9 cellular contexts compared by ENCODE assay signal in the genomic region with DNA sequence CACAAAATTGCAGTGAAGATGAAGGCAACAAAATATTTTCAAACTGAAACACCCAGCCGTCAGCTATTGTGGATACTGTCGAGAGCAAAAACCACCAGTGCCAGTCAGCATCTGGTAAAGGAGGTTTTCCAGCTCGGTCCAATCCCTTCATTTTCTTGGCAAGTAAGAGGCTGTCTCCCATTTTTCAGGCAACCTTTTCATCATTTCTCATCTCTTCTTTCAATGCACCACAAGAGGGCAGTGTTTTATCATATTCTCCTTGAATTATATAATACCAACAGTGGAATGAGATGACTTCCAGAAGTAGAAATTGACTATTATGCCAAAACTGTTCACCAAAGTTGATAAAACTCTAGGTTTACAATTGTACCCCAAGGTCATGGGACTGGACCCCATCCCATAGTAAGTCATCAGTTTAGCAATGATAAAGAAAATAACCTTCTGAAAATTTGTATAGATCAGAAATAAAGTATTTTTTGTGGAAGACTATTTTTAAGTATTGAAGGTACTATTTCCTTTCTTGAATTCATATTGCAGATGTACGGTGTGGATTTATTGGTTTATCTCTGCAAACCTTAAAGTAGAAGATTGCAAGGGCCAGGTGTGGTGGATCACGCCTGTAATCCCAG. TPM values are rescaled to one million over a fixed set of nuclear protein-coding genes. Genes with fewer than 3 reads are reported as not detected.
DNase-seq lines count a peak whose midpoint lies in the region; ATAC-seq, FAIRE-seq and TF ChIP-seq lines count a peak whose summit lies in the region.
"Had no signal": no experiment of that assay in that cellular context is flagged by ENCODE, and none has a peak within 500 bp of the region (broad histone marks: within the 10 kb centered on the region; RNA-seq: fewer than 3 reads in every experiment).

No MANE protein-coding gene starts in this region.

- no peaks in the 10 kb centered on the region for H3K9me3 Mint-ChIP-seq in CD4-positive, alpha-beta T cell
- no peaks in the 10 kb centered on the region for H3K9me3 Mint-ChIP-seq in activated naive CD8-positive, alpha-beta T cell treated with anti-CD3 and anti-CD28 coated beads, Interleukin-2, amount 50 U/mL, for 24 hours
- H3K9me3 Mint-ChIP-seq: IgD-negative memory B cell had no signal

- H3K4me1 ChIP-seq in HCT116 (ENCODE audit: control insufficient read depth in 1 of 2, insufficient read depth in 2 of 2, low read length in 2 of 2) = peaks cover 45 to 52% of the 10 kb centered on the region in 2 experiments
- no peaks in the 10 kb centered on the region; a peak in 1 of 5 replicates for H3K4me1 ChIP-seq in K562 (replicated peaks in 1 of 2; ENCODE audit: control insufficient read depth in 2 of 2, insufficient read depth in 2 of 2, low read length in 2 of 2)

- peak overlapping the region; percentile 10 for H3K27ac Mint-ChIP-seq in CD4-positive, alpha-beta T cell
- no peak overlapping the region for H3K27ac Mint-ChIP-seq in activated naive CD8-positive, alpha-beta T cell treated with anti-CD3 and anti-CD28 coated beads, Interleukin-2, amount 50 U/mL, for 24 hours

- peak; percentile 86 for FAIRE-seq in K562 (lab: Jason Lieb, UNC)

- CTCF ChIA-PET in CD4-positive, alpha-beta T cell (lab: Charles Lee) = interaction anchor here (0.6 to 3.8 kb wide), 3 partner anchors 16 to 357 kb away, joined by 3 to 19 read pairs (median 3); a partner anchor contains a TSS
- CTCF ChIA-PET in HCT116 (lab: Charles Lee) (interaction anchor here (0.6 to 3.6 kb wide), 8 partner anchors 11 to 313 kb away, joined by 3 to 19 read pairs (median 4); a partner anchor contains a TSS), K562 (lab: Yijun Ruan, JAX; ENCODE audit: low intra/inter-chr PET ratio) (interaction anchor here (0.6 to 2.8 kb wide), 8 partner anchors 13 to 1521 kb away, joined by 3 to 29 read pairs (median 4); a partner anchor contains a TSS)

- H3K36me3 ChIP-seq in HCT116 (ENCODE audit: control insufficient read depth in 1 of 2, insufficient read depth in 2 of 2, low read length in 2 of 2) = peaks cover 9 to 22% of the 10 kb centered on the region in 2 experiments; a peak in 2 of 4 replicates
- H3K36me3 ChIP-seq in K562 (ENCODE audit: control insufficient read depth, insufficient read depth, low read length) = peaks cover 45% of the 10 kb centered on the region; the same call in 2 of the 3 replicates

- H3K9ac ChIP-seq in HCT116 (ENCODE audit: low read length) (no peak overlapping the region), K562 (ENCODE audit: insufficient read depth in 1 of 2, low read depth in 2 of 2, low read length in 2 of 2) (no peak overlapping the region)

- no peak overlapping the region for H3K27ac ChIP-seq in CD4-positive, alpha-beta T cell (ENCODE audit: low read depth, low read length)
- H3K27ac ChIP-seq in HCT116 (ENCODE audit: low read depth, low read length) = peak overlapping the region; percentile 60
- no peak overlapping the region for H3K27ac ChIP-seq in K562 (ENCODE audit: extremely low read depth, low read depth, low read length)
- peak overlapping the region; percentile 53 for H3K27ac ChIP-seq in substantia nigra (ENCODE audit: low read depth, low read length, poor library complexity, severe bottlenecking)

- no peaks in the 10 kb centered on the region for H4K20me1 ChIP-seq in HCT116 (ENCODE audit: insufficient read depth)
- H4K20me1 ChIP-seq in K562 (replicated peaks; ENCODE audit: control insufficient read depth, insufficient read depth, low read length) = no peaks in the 10 kb centered on the region

- no peak overlapping the region for H2AFZ ChIP-seq in HCT116 (ENCODE audit: low read depth, low read length, poor library complexity, severe bottlenecking)
- H2AFZ ChIP-seq in K562 (ENCODE audit: low read depth, low read length) = no peak overlapping the region

- no peaks in the 10 kb centered on the region for H3K27me3 Mint-ChIP-seq in CD4-positive, alpha-beta T cell
- no peaks in the 10 kb centered on the region for H3K27me3 Mint-ChIP-seq in activated naive CD8-positive, alpha-beta T cell treated with anti-CD3 and anti-CD28 coated beads, Interleukin-2, amount 50 U/mL, for 24 hours
- H3K27me3 Mint-ChIP-seq: IgD-negative memory B cell had no signal

- POLR2A ChIA-PET in CD4-positive, alpha-beta T cell (lab: Charles Lee) = interaction anchor here (3.8 kb wide), 1 partner anchor 45 kb away, joined by 22 read pairs; a partner anchor contains a TSS
- POLR2A ChIA-PET in HCT116 (lab: Charles Lee) = interaction anchor here (1.8 kb wide), 1 partner anchor 17 kb away, joined by 7 read pairs; a partner anchor contains a TSS
- POLR2A ChIA-PET in K562 (lab: Yijun Ruan, JAX) = interaction anchor here (0.5 to 1.7 kb wide), 4 partner anchors 12 to 311 kb away, joined by 3 to 8 read pairs (median 3); no protein-coding TSS in a partner anchor

- DNase-seq in CD4-positive, alpha-beta T cell = no peak
- DNase-seq in HCT116 (ENCODE audit: low read depth, low spot score) (peak; percentile 52), NCI-H748 (lab: John Stamatoyannopoulos, UW; ENCODE audit: unreplicated experiment) (peak; percentile 51), K562 (ENCODE audit: extremely low read depth in 1 of 4, low spot score in 3 of 4) (peak; percentile 40 to 74 (median 52)), iPS-NIHi11 (ENCODE audit: low spot score) (peak; percentile 66), substantia nigra (lab: John Stamatoyannopoulos, UW) (peak in 3 of 49 donors; percentile 21 to 42 (median 21)), ureter (ENCODE audit: low spot score) (no peak)
- DNase-seq in activated naive CD8-positive, alpha-beta T cell treated with anti-CD3 and anti-CD28 coated beads, Interleukin-2, amount 50 U/mL, for 24 hours = no peak

- intact Hi-C loops in CD4-positive, alpha-beta T cell (cut with DNase I, micrococcal nuclease) = loop anchor here (1.0 to 2.0 kb wide), 3 partner anchors 45 to 221 kb away; a partner anchor contains a TSS
- intact Hi-C loops in HCT116 (cut with micrococcal nuclease) = loop anchor here (1.0 kb wide), 2 partner anchors 46 to 221 kb away; no protein-coding TSS in a partner anchor
- intact Hi-C loops in K562 (cut with micrococcal nuclease) = loop anchor here (1.0 to 10.0 kb wide), 4 partner anchors 45 to 313 kb away; a partner anchor contains a TSS

- no peak for TF ChIP-seq EP300 in K562 (IDR thresholded peaks at IDR 0.05; ENCODE audit: low read length)

- H3K79me2 ChIP-seq in HCT116 (ENCODE audit: insufficient read depth, low read length) (peaks cover 19% of the 10 kb centered on the region), K562 (ENCODE audit: control insufficient read depth, insufficient read depth, low read length) (no peaks in the 10 kb centered on the region)

- ATAC-seq in CD4-positive, alpha-beta T cell (ENCODE audit: poor library complexity) = peak; percentile 41
- ATAC-seq in HCT116 (peak; percentile 30), K562 (peak; percentile 81)
- ATAC-seq in activated naive CD8-positive, alpha-beta T cell treated with anti-CD3 and anti-CD28 coated beads, Interleukin-2, amount 50 U/mL, for 24 hours = no peak

- no peaks in the 10 kb centered on the region for H3K9me1 ChIP-seq in K562 (ENCODE audit: control insufficient read depth, insufficient read depth, low read length)

- H3K4me3 Mint-ChIP-seq in CD4-positive, alpha-beta T cell = no peak overlapping the region
- H3K4me3 Mint-ChIP-seq in activated naive CD8-positive, alpha-beta T cell treated with anti-CD3 and anti-CD28 coated beads, Interleukin-2, amount 50 U/mL, for 24 hours = no peak overlapping the region
- H3K4me3 Mint-ChIP-seq: IgD-negative memory B cell had no signal

- no TSS peak for BruUV-seq in HCT116 (replicated peaks; lab: Mats Ljungman, UMichigan)
- no TSS peak for BruUV-seq in K562 (replicated peaks; lab: Mats Ljungman, UMichigan)

- H3K9me2 ChIP-seq in HCT116 (ENCODE audit: insufficient read depth) = no peaks in the 10 kb centered on the region

- peaks cover 4% of the 10 kb centered on the region for H3K4me1 Mint-ChIP-seq in CD4-positive, alpha-beta T cell (ENCODE audit: low read depth)
- no peaks in the 10 kb centered on the region for H3K4me1 Mint-ChIP-seq in activated naive CD8-positive, alpha-beta T cell treated with anti-CD3 and anti-CD28 coated beads, Interleukin-2, amount 50 U/mL, for 24 hours

- no peaks in the 10 kb centered on the region for H3K27me3 ChIP-seq in CD4-positive, alpha-beta T cell (ENCODE audit: control insufficient read depth, insufficient read depth, low read length)
- H3K27me3 ChIP-seq in HCT116 (ENCODE audit: insufficient read depth, low read length) (no peaks in the 10 kb centered on the region), K562 (ENCODE audit: control insufficient read depth in 2 of 2, insufficient read depth in 2 of 2, low read length in 2 of 2) (no peaks in the 10 kb centered on the region)

- WGBS in K562 (ENCODE audit: insufficient coverage, low coverage, missing lambda C conversion rate) = 26% methylated on average over 5 of the region's 5 CpGs

- H3K4me2 ChIP-seq in HCT116 (ENCODE audit: low read length) = no peak overlapping the region; the same call in 1 of the 2 replicates
- H3K4me2 ChIP-seq in K562 (ENCODE audit: insufficient read depth, low read length) = no peak overlapping the region

- H3K36me3 Mint-ChIP-seq in CD4-positive, alpha-beta T cell (ENCODE audit: low read depth) = no peaks in the 10 kb centered on the region
- H3K36me3 Mint-ChIP-seq in activated naive CD8-positive, alpha-beta T cell treated with anti-CD3 and anti-CD28 coated beads, Interleukin-2, amount 50 U/mL, for 24 hours (ENCODE audit: low read depth) = peaks cover 3% of the 10 kb centered on the region
- H3K36me3 Mint-ChIP-seq: IgD-negative memory B cell had no signal

- peak; percentile 83 for TF ChIP-seq RAD21 in HCT116 (IDR thresholded peaks at IDR 0.05; ENCODE audit: low read depth)
- TF ChIP-seq RAD21 in K562 (CRISPR knock-in tag; conservative IDR thresholded peaks at IDR 0.05 in 1 of 2, IDR thresholded peaks at IDR 0.05 in 1 of 2) = peak; percentile 79 to 88

- RAD21 ChIA-PET in HCT116 (lab: Charles Lee; ENCODE audit: low non-redundant PET in 1 of 2, low total read pairs in 2 of 2, uncharacterized antibody in 2 of 2, unreplicated experiment in 2 of 2) = no interaction called here

- TF ChIP-seq POLR2A in HCT116 (IDR thresholded peaks at IDR 0.05; ENCODE audit: borderline replicate concordance, extremely low read depth, insufficient read depth, insufficient read length) (no peak), K562 (conservative IDR thresholded peaks at IDR 0.05) (no peak)

- H3K9me3 ChIP-seq in CD4-positive, alpha-beta T cell (ENCODE audit: control insufficient read depth, low read length) = no peaks in the 10 kb centered on the region
- H3K9me3 ChIP-seq in HCT116 (ENCODE audit: control insufficient read depth in 1 of 2, insufficient read depth in 1 of 2, low read depth in 1 of 2, low read length in 2 of 2) (no peaks in the 10 kb centered on the region), K562 (replicated peaks; ENCODE audit: control insufficient read depth, insufficient read depth, low read depth, low read length) (no peaks in the 10 kb centered on the region)

- H3K4me3 ChIP-seq in HCT116 (replicated peaks in 1 of 2; ENCODE audit: low read depth in 1 of 2, low read length in 2 of 2) = no peak overlapping the region
- no peak overlapping the region for H3K4me3 ChIP-seq in K562

- in situ Hi-C loops in K562 (cut with MboI) = loop anchor here (5.0 kb wide), 2 partner anchors 43 to 218 kb away; a partner anchor contains a TSS

- TF ChIP-seq CTCF in CD4-positive, alpha-beta T cell (IDR thresholded peaks at IDR 0.05) = peak; percentile 76
- TF ChIP-seq CTCF in HCT116 (IDR thresholded peaks at IDR 0.05 in 2 of 3, conservative IDR thresholded peaks at IDR 0.05 in 1 of 3; ENCODE audit: borderline replicate concordance in 1 of 3, insufficient read depth in 1 of 3, low read depth in 2 of 3, low read length in 2 of 3) = peak; percentile 45 to 75 (median 67); a peak in 4 of 6 replicates
- peak; percentile 60 to 79 (median 67); a peak in 5 of 6 replicates for TF ChIP-seq CTCF in K562 (IDR thresholded peaks at IDR 0.05 in 2 of 3, conservative IDR thresholded peaks at IDR 0.05 in 1 of 3; ENCODE audit: insufficient read depth in 2 of 3, low read depth in 1 of 3, low read length in 3 of 3)

RNA-seq across cellular contexts. Expression of a gene that starts 16.8 kb away (rescaled TPM):
- total RNA-seq in CD4-positive, alpha-beta T cell = under 1 TPM; 0.25 to 0.80 TPM
- total RNA-seq in HCT116 (2021; ENCODE audit: unreplicated experiment) = 519 TPM
- polyA plus RNA-seq in HCT116 (2012) = 323 and 330 TPM in 2 replicates
- total RNA-seq in K562 (2011; cell fraction: chromatin; rRNA removed; ENCODE audit: low replicate concordance) = 13.6 and 15.9 TPM in 2 replicates
- total RNA-seq in K562 (2011; cell fraction: nucleolus; rRNA removed) = 12.1 and 13.3 TPM in 2 replicates
- 12.6 and 16.4 TPM in 2 replicates for total RNA-seq in K562 (2011; cell fraction: nucleoplasm; rRNA removed)
- 88.9 and 98.8 TPM in 2 replicates for total RNA-seq in K562 (2014; rRNA removed)
- total RNA-seq in K562 (2014; rRNA removed; fragmentation: Illumina TruSeq; extraction: Trizol) = 133 and 142 TPM in 2 replicates
- 198 and 202 TPM in 2 replicates for total RNA-seq in K562 (2015; rRNA removed; fragmentation: Illumina TruSeq; extraction: Trizol)
- total RNA-seq in K562 (2021) = 102 and 105 TPM in 2 replicates
- 78.0 and 122 TPM in 2 replicates for polyA plus RNA-seq in K562 (2011; rRNA removed)
- polyA plus RNA-seq in K562 (2011; cell fraction: cytosol; rRNA removed) = 75.5 and 96.1 TPM in 2 replicates
- polyA plus RNA-seq in K562 (2011; cell fraction: nucleus; rRNA removed) = 20.9 and 23.0 TPM in 2 replicates
- polyA plus RNA-seq in K562 (2012) = 174 and 178 TPM in 2 replicates
- 140 and 142 TPM in 2 replicates for polyA plus RNA-seq in K562 (2014; fragmentation: Illumina TruSeq; extraction: Trizol)
- 100 to 1,000 TPM in 1 of 2 experiments, 10 to 100 TPM in 1; 96.7 to 152 TPM for polyA plus RNA-seq in K562 (2014; fragmentation: Nextera tagmentation; extraction: Ambion mirVana)
- 116 and 122 TPM in 2 replicates for polyA plus RNA-seq in K562 (2014; rRNA removed)
- 41.7 and 49.6 TPM in 2 replicates for polyA minus RNA-seq in K562 (2011; rRNA and poly(A)+ RNA removed)
- 19.7 and 29.8 TPM in 2 replicates for polyA minus RNA-seq in K562 (2011; cell fraction: cytosol; rRNA and poly(A)+ RNA removed)
- polyA minus RNA-seq in K562 (2011; cell fraction: nucleus; rRNA and poly(A)+ RNA removed) = 3.0 and 6.7 TPM in 2 replicates
- total RNA-seq in ureter = 31.3 TPM

RNA-seq across cellular contexts. Expression of a gene that starts 45.2 kb away (rescaled TPM):
- total RNA-seq in CD4-positive, alpha-beta T cell = 10 to 100 TPM; 31.0 to 33.9 TPM
- total RNA-seq in HCT116 (2021; ENCODE audit: unreplicated experiment) (172 TPM), K562 (2014; rRNA removed) (91.1 and 91.3 TPM in 2 replicates), K562 (2014; rRNA removed; fragmentation: Illumina TruSeq; extraction: Trizol) (61.3 and 63.6 TPM in 2 replicates), K562 (2015; rRNA removed; fragmentation: Illumina TruSeq; extraction: Trizol) (81.2 and 85.7 TPM in 2 replicates), K562 (2021) (117 and 119 TPM in 2 replicates), ureter (60.6 TPM)
- polyA plus RNA-seq in HCT116 (2012) = 213 and 237 TPM in 2 replicates
- 105 and 163 TPM in 2 replicates for total RNA-seq in K562 (2011; cell fraction: chromatin; rRNA removed; ENCODE audit: low replicate concordance)
- total RNA-seq in K562 (2011; cell fraction: nucleolus; rRNA removed) = 111 and 135 TPM in 2 replicates
- 77.2 and 104 TPM in 2 replicates for total RNA-seq in K562 (2011; cell fraction: nucleoplasm; rRNA removed)
- polyA plus RNA-seq in K562 (2011; rRNA removed) (116 and 135 TPM in 2 replicates), K562 (2014; fragmentation: Illumina TruSeq; extraction: Trizol) (129 and 135 TPM in 2 replicates), K562 (2014; fragmentation: Nextera tagmentation; extraction: Ambion mirVana) (100 to 1,000 TPM in 1 of 2 experiments, 10 to 100 TPM in 1; 42.4 to 139 TPM), K562 (2014; rRNA removed) (148 and 150 TPM in 2 replicates)
- 157 and 178 TPM in 2 replicates for polyA plus RNA-seq in K562 (2011; cell fraction: cytosol; rRNA removed)
- polyA plus RNA-seq in K562 (2011; cell fraction: nucleus; rRNA removed) = 86.6 and 87.3 TPM in 2 replicates
- 117 and 160 TPM in 2 replicates for polyA plus RNA-seq in K562 (2012)
- 122 and 124 TPM in 2 replicates for polyA minus RNA-seq in K562 (2011; rRNA and poly(A)+ RNA removed)
- polyA minus RNA-seq in K562 (2011; cell fraction: cytosol; rRNA and poly(A)+ RNA removed) = 84.0 and 111 TPM in 2 replicates
- polyA minus RNA-seq in K562 (2011; cell fraction: nucleus; rRNA and poly(A)+ RNA removed) = 40.3 and 72.0 TPM in 2 replicates

RNA-seq across cellular contexts. Expression of a gene that starts 52.6 kb away (rescaled TPM):
- total RNA-seq in CD4-positive, alpha-beta T cell = 10 to 100 TPM; 41.9 to 43.0 TPM
- total RNA-seq in HCT116 (2021; ENCODE audit: unreplicated experiment) (44.2 TPM), K562 (2014; rRNA removed) (14.9 and 20.6 TPM in 2 replicates), K562 (2014; rRNA removed; fragmentation: Illumina TruSeq; extraction: Trizol) (14.6 and 17.4 TPM in 2 replicates), K562 (2015; rRNA removed; fragmentation: Illumina TruSeq; extraction: Trizol) (15.3 and 15.8 TPM in 2 replicates), K562 (2021) (33.7 and 34.4 TPM in 2 replicates), ureter (97.8 TPM)
- polyA plus RNA-seq in HCT116 (2012) = 20.3 and 21.9 TPM in 2 replicates
- 54.0 and 74.4 TPM in 2 replicates for total RNA-seq in K562 (2011; cell fraction: chromatin; rRNA removed; ENCODE audit: low replicate concordance)
- 33.5 and 36.6 TPM in 2 replicates for total RNA-seq in K562 (2011; cell fraction: nucleolus; rRNA removed)
- total RNA-seq in K562 (2011; cell fraction: nucleoplasm; rRNA removed) = 32.8 and 44.3 TPM in 2 replicates
- polyA plus RNA-seq in K562 (2011; rRNA removed) (7.1 and 8.5 TPM in 2 replicates), K562 (2014; fragmentation: Illumina TruSeq; extraction: Trizol) (23.1 and 27.1 TPM in 2 replicates), K562 (2014; fragmentation: Nextera tagmentation; extraction: Ambion mirVana) (1 to 10 TPM; 1.9 to 2.0 TPM), K562 (2014; rRNA removed) (10.7 and 12.1 TPM in 2 replicates)
- 6.5 and 11.3 TPM in 2 replicates for polyA plus RNA-seq in K562 (2011; cell fraction: cytosol; rRNA removed)
- polyA plus RNA-seq in K562 (2011; cell fraction: nucleus; rRNA removed) = 25.1 and 34.9 TPM in 2 replicates
- 24.0 and 37.6 TPM in 2 replicates for polyA plus RNA-seq in K562 (2012)
- polyA minus RNA-seq in K562 (2011; rRNA and poly(A)+ RNA removed) = 11.3 and 13.3 TPM in 2 replicates
- polyA minus RNA-seq in K562 (2011; cell fraction: cytosol; rRNA and poly(A)+ RNA removed) = 10.2 and 17.9 TPM in 2 replicates
- polyA minus RNA-seq in K562 (2011; cell fraction: nucleus; rRNA and poly(A)+ RNA removed) = 12.7 and 15.7 TPM in 2 replicates

Comparison
In these comparisons a context has a peak if more than half of its experiments do, and no peak if none do; other contexts are left out.
1. DNase-seq: peak in HCT116 (single experiment), NCI-H748 (single experiment), K562 (4 of 4) and iPS-NIHi11 (single experiment); none in CD4-positive, alpha-beta T cell (0 of 10), activated naive CD8-positive, alpha-beta T cell treated with anti-CD3 and anti-CD28 coated beads, Interleukin-2, amount 50 U/mL, for 24 hours (single experiment) and ureter (single experiment).
2. H3K27ac ChIP-seq: peak in HCT116 (single experiment) and substantia nigra (single experiment); none in CD4-positive, alpha-beta T cell (single experiment) and K562 (single experiment).
3. RNA of a gene that starts 16.8 kb away (total RNA-seq): 519 TPM in HCT116 (single experiment), 12.1 to 202 TPM in K562 and 31.3 TPM in ureter (single experiment); 0.25 to 0.80 TPM in CD4-positive, alpha-beta T cell; every median in the first group is over 4 times any median in the second.
4. Peak in every context shown above with its lines, with median percentiles within 50 percentile points of each other: CTCF ChIP-seq.